Comparison of ENCODE assay signal across 28 cellular contexts in the genomic region with DNA sequence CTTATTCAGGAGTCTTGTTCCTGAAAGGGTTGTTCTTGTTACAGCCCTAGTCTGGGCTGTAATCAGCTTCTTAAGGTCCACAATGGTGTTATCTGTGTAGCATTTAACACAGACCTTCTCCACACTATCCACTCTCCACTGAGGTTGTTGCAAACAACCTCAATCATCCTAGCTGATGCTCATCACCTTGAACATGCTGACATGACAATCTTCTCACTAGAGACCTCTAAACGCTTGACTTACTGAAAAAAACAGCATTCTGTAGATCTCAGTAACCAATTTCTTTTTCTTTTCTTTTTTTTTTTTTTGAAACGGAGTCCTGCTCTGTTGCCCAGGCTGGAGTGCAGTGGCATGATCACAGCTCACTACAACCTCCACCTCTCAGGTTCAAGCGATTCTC. TPM values are rescaled to one million over a fixed set of nuclear protein-coding genes. Genes with fewer than 3 reads are reported as not detected.
DNase-seq lines count a peak whose midpoint lies in the region; ATAC-seq, FAIRE-seq and TF ChIP-seq lines count a peak whose summit lies in the region.
"Had no signal": no experiment of that assay in that cellular context is flagged by ENCODE, and none has a peak within 500 bp of the region (broad histone marks: within the 10 kb centered on the region; RNA-seq: fewer than 3 reads in every experiment).

No MANE protein-coding gene starts in this region.

- no peak for TF ChIP-seq RAD21 in HepG2 (CRISPR knock-in tag; IDR thresholded peaks at IDR 0.05)

- H3K79me1 ChIP-seq in trophoblast cell (ENCODE audit: low read length), result no peaks in the 10 kb centered on the region

- CTCF ChIA-PET in HepG2 (lab: Yijun Ruan, JAX; ENCODE audit: low intra/inter-chr PET ratio, low total read pairs), result no interaction called here

- H4K20me1 ChIP-seq in HepG2 (ENCODE audit: insufficient read depth, low read length) (no peaks in the 10 kb centered on the region), KMS-11 (ENCODE audit: insufficient read depth) (no peaks in the 10 kb centered on the region)

- H3K27me3 ChIP-seq in HepG2 (ENCODE audit: control insufficient read depth in 1 of 2, insufficient read depth in 2 of 2, low read length in 2 of 2), result peaks cover 4 to 19% of the 10 kb centered on the region in 2 experiments; a peak in 4 of 5 replicates
- no peaks in the 10 kb centered on the region for H3K27me3 ChIP-seq in right lobe of liver
- H3K27me3 ChIP-seq in KMS-11 (ENCODE audit: insufficient read depth, low read depth), result no peaks in the 10 kb centered on the region
- H3K27me3 ChIP-seq in trophoblast cell (ENCODE audit: insufficient read depth, low read length), result no peaks in the 10 kb centered on the region

- no TSS peak for BruUV-seq in HepG2 (replicated peaks; lab: Mats Ljungman, UMichigan)

- TF ChIP-seq CTCF in HepG2 (CRISPR knock-in tag; IDR thresholded peaks at IDR 0.05) (no peak), right lobe of liver (IDR thresholded peaks at IDR 0.05) (no peak), KMS-11 (conservative IDR thresholded peaks at IDR 0.05; ENCODE audit: low read depth, low read length) (no peak), natural killer cell (IDR thresholded peaks at IDR 0.05) (no peak)

- H3K4me1 Mint-ChIP-seq in stimulated activated naive B cell treated with anti-CD40 and anti-IgM and Interleukin-4, amounts not matched to agents 10 μg/mL and 1 μg/mL and 100 μg/mL, for 72 hours, result peaks cover 31 to 68% of the 10 kb centered on the region in 2 donors
- H3K4me1 Mint-ChIP-seq in natural killer cell, result no peaks in the 10 kb centered on the region

- no peak overlapping the region for H3K4me2 ChIP-seq in HepG2 (ENCODE audit: low read depth, low read length)
- H3K4me2 ChIP-seq in KMS-11, result peak overlapping the region; percentile 89
- H3K4me2 ChIP-seq in trophoblast cell (ENCODE audit: low read length), result no peak overlapping the region

- DNase-seq in HepG2 (ENCODE audit: low spot score) (no peak), right lobe of liver (no peak), SKM-1 treated with dmso at 0.1 percent for 144 hours (lab: John Stamatoyannopoulos, UW; ENCODE audit: unreplicated experiment) (peak; percentile 58), trophoblast cell (no peak), natural killer cell (no peak)
- no peak for DNase-seq in stimulated activated naive B cell treated with anti-CD40 and anti-IgM and Interleukin-4, amounts not matched to agents 10 μg/mL and 1 μg/mL and 100 μg/mL, for 72 hours
- DNase-seq: AML-193; C1 segment of cervical spinal cord; CD4-positive, alpha-beta memory T cell; COR-L47; EL; GDM1; HCEC 1CT; Karpas-422; NCI-H1105 treated with DMSO at 0.1 percent for 48 hours; NCI-H2029; NCI-H510A treated with DMSO at 0.1 percent for 48 hours; NCI-H748 treated with DMSO at 0.1 percent for 48 hours; SIG-M5; T-helper 1 cell had no signal

- 57% methylated on average over 3 of the region's 3 CpGs for WGBS in HepG2 (ENCODE audit: low lambda C conversion rate)
- WGBS in right lobe of liver (ENCODE audit: insufficient coverage, low coverage, low lambda C conversion rate, missing lambda C conversion rate), result 89% methylated on average over 2 of the region's 3 CpGs
- no CpG with 5 or more reads among the region's 3 CpGs for WGBS in trophoblast cell (ENCODE audit: extremely low coverage, insufficient coverage, insufficient read length)

- no peak for FAIRE-seq in HepG2 (lab: Jason Lieb, UNC)
- FAIRE-seq: A204.1, H1, RCC 7860 had no signal

- TF ChIP-seq POLR2A in HepG2 (IDR thresholded peaks at IDR 0.05; ENCODE audit: insufficient read depth in 1 of 2, low read depth in 2 of 2, low read length in 2 of 2), result no peak
- TF ChIP-seq POLR2A in right lobe of liver (IDR thresholded peaks at IDR 0.05), result no peak

- no peak overlapping the region for H3K4me3 Mint-ChIP-seq in stimulated activated naive B cell treated with anti-CD40 and anti-IgM and Interleukin-4, amounts not matched to agents 10 μg/mL and 1 μg/mL and 100 μg/mL, for 72 hours
- no peak overlapping the region for H3K4me3 Mint-ChIP-seq in natural killer cell
- H3K4me3 Mint-ChIP-seq: CD4-positive, alpha-beta memory T cell; T-helper 2 cell treated with Interferon-gamma antibody and Interleukin-4, amounts not matched to agents 5 μg/mL and 100 μg/mL, for 36 hours had no signal

- no peak overlapping the region for H3K18ac ChIP-seq in trophoblast cell (ENCODE audit: low read length)

- H3K36me3 Mint-ChIP-seq in stimulated activated naive B cell treated with anti-CD40 and anti-IgM and Interleukin-4, amounts not matched to agents 10 μg/mL and 1 μg/mL and 100 μg/mL, for 72 hours, result peaks cover 20 to 21% of the 10 kb centered on the region in 2 donors
- H3K36me3 Mint-ChIP-seq in natural killer cell, result no peaks in the 10 kb centered on the region
- H3K36me3 Mint-ChIP-seq: CD4-positive, alpha-beta memory T cell had no signal

- H3K27me3 Mint-ChIP-seq in stimulated activated naive B cell treated with anti-CD40 and anti-IgM and Interleukin-4, amounts not matched to agents 10 μg/mL and 1 μg/mL and 100 μg/mL, for 72 hours, result no peaks in the 10 kb centered on the region
- H3K27me3 Mint-ChIP-seq in natural killer cell (ENCODE audit: low read depth in 2 of 2), result no peaks in the 10 kb centered on the region
- H3K27me3 Mint-ChIP-seq: IgD-negative memory B cell had no signal

- H3K9me3 ChIP-seq in HepG2 (ENCODE audit: low read length) (no peaks in the 10 kb centered on the region), right lobe of liver (no peaks in the 10 kb centered on the region), trophoblast cell (ENCODE audit: insufficient read depth, low read depth, low read length) (no peaks in the 10 kb centered on the region)

- H2AFZ ChIP-seq in HepG2 (ENCODE audit: low read length) (no peak overlapping the region), KMS-11 (ENCODE audit: low read depth) (no peak overlapping the region), trophoblast cell (ENCODE audit: insufficient read depth, low read length, poor library complexity) (no peak overlapping the region)

- H3K14ac ChIP-seq in trophoblast cell (ENCODE audit: low read length), result no peak overlapping the region

- no peaks in the 10 kb centered on the region for H3K79me2 ChIP-seq in HepG2 (ENCODE audit: insufficient read depth, low read length)
- peaks cover 82% of the 10 kb centered on the region for H3K79me2 ChIP-seq in KMS-11 (ENCODE audit: insufficient read depth, low read depth)
- H3K79me2 ChIP-seq in trophoblast cell (ENCODE audit: control insufficient read depth, insufficient read depth, low read length, poor library complexity), result no peaks in the 10 kb centered on the region

- no peak overlapping the region for H2AK5ac ChIP-seq in trophoblast cell (ENCODE audit: low read length)

- H2BK5ac ChIP-seq in trophoblast cell (ENCODE audit: low read depth, low read length, poor library complexity), result no peak overlapping the region

- H3K4me1 ChIP-seq in HepG2 (ENCODE audit: insufficient read depth, low read length) (peaks cover 22% of the 10 kb centered on the region), right lobe of liver (no peaks in the 10 kb centered on the region), KMS-11 (ENCODE audit: low read depth, poor library complexity, severe bottlenecking) (peaks cover 50% of the 10 kb centered on the region), trophoblast cell (ENCODE audit: control insufficient read depth in 1 of 2, insufficient read depth in 2 of 2, low read length in 2 of 2) (no peaks in the 10 kb centered on the region)

- H4K12ac ChIP-seq in trophoblast cell (ENCODE audit: low read depth, low read length), result no peak overlapping the region

- POLR2A ChIA-PET in HepG2 (lab: Yijun Ruan, JAX), result interaction anchor here (1.5 kb wide), 1 partner anchor 8 kb away, joined by 12 read pairs; the partner anchor contains the start of gene SNX29

- H3K9ac ChIP-seq in HepG2 (ENCODE audit: insufficient read depth, low read depth, low read length) (no peak overlapping the region), KMS-11 (peak overlapping the region; percentile 91), trophoblast cell (ENCODE audit: low read length) (no peak overlapping the region)

- H2BK12ac ChIP-seq in trophoblast cell (ENCODE audit: low read length), result no peak overlapping the region

- intact Hi-C loops in HepG2 (cut with micrococcal nuclease; ENCODE audit: unreplicated experiment) (no loop called here), right lobe of liver (cut with DNase I) (no loop called here), natural killer cell (cut with micrococcal nuclease) (no loop called here)

- in situ Hi-C loops in HepG2 (cut with HindIII; ENCODE audit: extremely low pct_ligation_motif_present, low pct_unique_long_range_greater_than_20kb), result no loop called here

- H3K23ac ChIP-seq in trophoblast cell (ENCODE audit: low read length), result no peak overlapping the region

- no peak for ATAC-seq in HepG2
- ATAC-seq in right lobe of liver, result no peak
- no peak for ATAC-seq in stimulated activated naive B cell treated with anti-CD40 and anti-IgM and Interleukin-4, amounts not matched to agents 10 μg/mL and 1 μg/mL and 100 μg/mL, for 72 hours (replicated peaks)
- ATAC-seq in HG02870 (IDR thresholded peaks at IDR 0.05; ENCODE audit: unreplicated experiment), result no peak
- ATAC-seq in natural killer cell, result no peak

- H3K27ac ChIP-seq in HepG2 (ENCODE audit: extremely low read length, insufficient read depth, low read length) (no peak overlapping the region), right lobe of liver (no peak overlapping the region), KMS-11 (peak overlapping the region; percentile 95), trophoblast cell (ENCODE audit: low read depth, low read length) (no peak overlapping the region)
- H3K27ac ChIP-seq: SK-N-MC had no signal

- no peak overlapping the region for H2BK120ac ChIP-seq in trophoblast cell (ENCODE audit: insufficient read depth, low read length, poor library complexity)

- no peaks in the 10 kb centered on the region for H3K9me3 Mint-ChIP-seq in stimulated activated naive B cell treated with anti-CD40 and anti-IgM and Interleukin-4, amounts not matched to agents 10 μg/mL and 1 μg/mL and 100 μg/mL, for 72 hours
- no peaks in the 10 kb centered on the region for H3K9me3 Mint-ChIP-seq in natural killer cell
- H3K9me3 Mint-ChIP-seq: CD4-positive, alpha-beta memory T cell; IgD-negative memory B cell; T-helper 2 cell treated with Interferon-gamma antibody and Interleukin-4, amounts not matched to agents 5 μg/mL and 100 μg/mL, for 36 hours had no signal

- peak overlapping the region; percentile 81 for H3K27ac Mint-ChIP-seq in stimulated activated naive B cell treated with anti-CD40 and anti-IgM and Interleukin-4, amounts not matched to agents 10 μg/mL and 1 μg/mL and 100 μg/mL, for 72 hours
- H3K27ac Mint-ChIP-seq in natural killer cell, result no peak overlapping the region
- H3K27ac Mint-ChIP-seq: CD4-positive, alpha-beta memory T cell; T-helper 2 cell treated with Interferon-gamma antibody and Interleukin-4, amounts not matched to agents 5 μg/mL and 100 μg/mL, for 36 hours had no signal

- H3K4me3 ChIP-seq in HepG2 (replicated peaks in 1 of 3; ENCODE audit: insufficient read depth in 1 of 3, low read depth in 2 of 3, low read length in 3 of 3) (no peak overlapping the region), right lobe of liver (no peak overlapping the region), KMS-11 (IDR thresholded peaks at IDR 0.05; ENCODE audit: insufficient read depth, low read depth, low read length) (no peak overlapping the region), trophoblast cell (ENCODE audit: low read depth, low read length) (no peak overlapping the region)
- H3K4me3 ChIP-seq: SK-N-MC had no signal

- H3K36me3 ChIP-seq in HepG2 (replicated peaks in 1 of 2; ENCODE audit: control insufficient read depth in 1 of 2, insufficient read depth in 2 of 2, low read length in 2 of 2) (no peaks in the 10 kb centered on the region), right lobe of liver (no peaks in the 10 kb centered on the region), KMS-11 (ENCODE audit: insufficient read depth) (peaks cover 26% of the 10 kb centered on the region; the same call in 1 of the 2 replicates), trophoblast cell (ENCODE audit: control insufficient read depth in 1 of 2, insufficient read depth in 2 of 2, low read length in 2 of 2) (no peaks in the 10 kb centered on the region)

- no peak for TF ChIP-seq EP300 in HepG2 (IDR thresholded peaks at IDR 0.05; ENCODE audit: low read depth in 2 of 2, low read length in 2 of 2)
- no peak for TF ChIP-seq EP300 in HepG2 (CRISPR knock-in tag; IDR thresholded peaks at IDR 0.05; ENCODE audit: borderline replicate concordance)

- no peak overlapping the region for H4K8ac ChIP-seq in trophoblast cell (ENCODE audit: low read depth, low read length)

- no peak overlapping the region for H4K91ac ChIP-seq in trophoblast cell (ENCODE audit: low read depth, low read length)

- no peak overlapping the region for H3K4ac ChIP-seq in trophoblast cell (ENCODE audit: low read depth, low read length)

RNA-seq across cellular contexts. Expression of gene TNFRSF17, which starts 3.6 kb away (rescaled TPM):
- total RNA-seq in HepG2 (2016; rRNA removed; fragmentation: Illumina TruSeq; extraction: Trizol) (not detected in 2 replicates), right lobe of liver (under 1 TPM in 1 of 6 experiments, not detected in 5; 0.44 TPM), natural killer cell (1 to 10 TPM in 1 of 3 donors, not detected in 2; 6.6 TPM)
- total RNA-seq in HepG2 (2016; cell fraction: cytosol; rRNA removed; fragmentation: Illumina TruSeq; extraction: Trizol; ENCODE audit: low read depth), result not detected in 2 replicates
- total RNA-seq in HepG2 (2016; cell fraction: insoluble cytoplasmic fraction; rRNA removed; fragmentation: Illumina TruSeq; extraction: Trizol), result not detected in 2 replicates
- total RNA-seq in HepG2 (2016; cell fraction: membrane; rRNA removed; fragmentation: Illumina TruSeq; extraction: Trizol), result not detected in 2 replicates
- not detected in 2 replicates for total RNA-seq in HepG2 (2016; cell fraction: nucleus; rRNA removed; fragmentation: Illumina TruSeq; extraction: Trizol)
- polyA plus RNA-seq in HepG2 (2011; rRNA removed), result not detected in 2 replicates
- polyA plus RNA-seq in HepG2 (2011; cell fraction: cytosol; rRNA removed), result not detected in 2 replicates
- polyA plus RNA-seq in HepG2 (2011; cell fraction: nucleus; rRNA removed), result not detected in 2 replicates
- not detected in 2 replicates for polyA plus RNA-seq in HepG2 (2012)
- not detected in 2 replicates for polyA plus RNA-seq in HepG2 (2016; cell fraction: cytosol; fragmentation: Illumina TruSeq; extraction: Trizol; ENCODE audit: low read depth)
- polyA plus RNA-seq in HepG2 (2016; cell fraction: insoluble cytoplasmic fraction; fragmentation: Illumina TruSeq; extraction: Trizol; ENCODE audit: low read depth), result not detected in 2 replicates
- not detected in 2 replicates for polyA plus RNA-seq in HepG2 (2016; cell fraction: membrane; fragmentation: Illumina TruSeq; extraction: Trizol; ENCODE audit: low read depth)
- not detected in 2 replicates for polyA plus RNA-seq in HepG2 (2016; cell fraction: nucleus; fragmentation: Illumina TruSeq; extraction: Trizol; ENCODE audit: insufficient read depth, low read depth)
- polyA minus RNA-seq in HepG2 (2011; rRNA and poly(A)+ RNA removed; ENCODE audit: low replicate concordance), result not detected in 2 replicates
- polyA minus RNA-seq in HepG2 (2011; cell fraction: cytosol; rRNA and poly(A)+ RNA removed), result not detected in 2 replicates
- polyA minus RNA-seq in HepG2 (2011; cell fraction: nucleus; rRNA and poly(A)+ RNA removed), result not detected in 2 replicates
- polyA plus RNA-seq in trophoblast cell (2013), result not detected in 2 replicates
- total RNA-seq: CD4-positive, alpha-beta memory T cell; H1 had no signal
- polyA plus RNA-seq: H1 had no signal

RNA-seq across cellular contexts. Expression of gene SNX29, which starts 8.0 kb away (rescaled TPM):
- 5.2 and 6.5 TPM in 2 replicates for total RNA-seq in HepG2 (2016; rRNA removed; fragmentation: Illumina TruSeq; extraction: Trizol)
- total RNA-seq in HepG2 (2016; cell fraction: cytosol; rRNA removed; fragmentation: Illumina TruSeq; extraction: Trizol; ENCODE audit: low read depth), result 3.1 and 5.5 TPM in 2 replicates
- total RNA-seq in HepG2 (2016; cell fraction: insoluble cytoplasmic fraction; rRNA removed; fragmentation: Illumina TruSeq; extraction: Trizol), result 3.4 and 4.6 TPM in 2 replicates
- 2.5 and 3.3 TPM in 2 replicates for total RNA-seq in HepG2 (2016; cell fraction: membrane; rRNA removed; fragmentation: Illumina TruSeq; extraction: Trizol)
- 8.7 and 12.7 TPM in 2 replicates for total RNA-seq in HepG2 (2016; cell fraction: nucleus; rRNA removed; fragmentation: Illumina TruSeq; extraction: Trizol)
- 3.4 TPM in 2 replicates for polyA plus RNA-seq in HepG2 (2011; rRNA removed)
- 2.5 and 2.6 TPM in 2 replicates for polyA plus RNA-seq in HepG2 (2011; cell fraction: cytosol; rRNA removed)
- 4.1 and 4.5 TPM in 2 replicates for polyA plus RNA-seq in HepG2 (2011; cell fraction: nucleus; rRNA removed)
- 2.7 and 3.1 TPM in 2 replicates for polyA plus RNA-seq in HepG2 (2012)
- polyA plus RNA-seq in HepG2 (2016; cell fraction: cytosol; fragmentation: Illumina TruSeq; extraction: Trizol; ENCODE audit: low read depth), result 0.49 and 0.50 TPM in 2 replicates
- polyA plus RNA-seq in HepG2 (2016; cell fraction: insoluble cytoplasmic fraction; fragmentation: Illumina TruSeq; extraction: Trizol; ENCODE audit: low read depth), result 2.6 and 3.8 TPM in 2 replicates
- 0.64 and 0.65 TPM in 2 replicates for polyA plus RNA-seq in HepG2 (2016; cell fraction: membrane; fragmentation: Illumina TruSeq; extraction: Trizol; ENCODE audit: low read depth)
- 3.4 and 3.7 TPM in 2 replicates for polyA plus RNA-seq in HepG2 (2016; cell fraction: nucleus; fragmentation: Illumina TruSeq; extraction: Trizol; ENCODE audit: insufficient read depth, low read depth)
- polyA minus RNA-seq in HepG2 (2011; rRNA and poly(A)+ RNA removed; ENCODE audit: low replicate concordance), result 16.0 and 20.2 TPM in 2 replicates
- polyA minus RNA-seq in HepG2 (2011; cell fraction: cytosol; rRNA and poly(A)+ RNA removed), result 2.9 and 3.2 TPM in 2 replicates
- polyA minus RNA-seq in HepG2 (2011; cell fraction: nucleus; rRNA and poly(A)+ RNA removed), result 15.6 and 19.6 TPM in 2 replicates
- 1 to 10 TPM; 5.1 to 9.8 (median 8.1) TPM for total RNA-seq in right lobe of liver
- 3.8 and 4.0 TPM in 2 replicates for polyA plus RNA-seq in trophoblast cell (2013)
- 10 to 100 TPM; 38.3 to 58.9 (median 38.8) TPM for total RNA-seq in natural killer cell

RNA-seq across cellular contexts. Expression of gene NPIPB2, which starts 26.7 kb away (rescaled TPM):
- total RNA-seq in HepG2 (2016; rRNA removed; fragmentation: Illumina TruSeq; extraction: Trizol) (1.8 TPM in 1 of 2 replicates, not detected in the other), right lobe of liver (10 to 100 TPM in 1 of 6 experiments, 1 to 10 TPM in 5; 2.1 to 10.2 (median 4.2) TPM), natural killer cell (10 to 100 TPM; 19.6 to 43.3 (median 22.4) TPM)
- 0.62 TPM in 1 of 2 replicates, not detected in the other for total RNA-seq in HepG2 (2016; cell fraction: cytosol; rRNA removed; fragmentation: Illumina TruSeq; extraction: Trizol; ENCODE audit: low read depth)
- 0.80 TPM in 1 of 2 replicates, not detected in the other for total RNA-seq in HepG2 (2016; cell fraction: insoluble cytoplasmic fraction; rRNA removed; fragmentation: Illumina TruSeq; extraction: Trizol)
- total RNA-seq in HepG2 (2016; cell fraction: membrane; rRNA removed; fragmentation: Illumina TruSeq; extraction: Trizol), result 0.90 TPM in 1 of 2 replicates, not detected in the other
- 5.1 and 6.2 TPM in 2 replicates for total RNA-seq in HepG2 (2016; cell fraction: nucleus; rRNA removed; fragmentation: Illumina TruSeq; extraction: Trizol)
- polyA plus RNA-seq in HepG2 (2011; rRNA removed), result 3.2 and 4.1 TPM in 2 replicates
- polyA plus RNA-seq in HepG2 (2011; cell fraction: cytosol; rRNA removed), result 0.36 TPM in 2 replicates
- 14.3 and 18.9 TPM in 2 replicates for polyA plus RNA-seq in HepG2 (2011; cell fraction: nucleus; rRNA removed)
- 4.7 and 8.0 TPM in 2 replicates for polyA plus RNA-seq in HepG2 (2012)
- polyA plus RNA-seq in HepG2 (2016; cell fraction: cytosol; fragmentation: Illumina TruSeq; extraction: Trizol; ENCODE audit: low read depth), result not detected in 2 replicates
- polyA plus RNA-seq in HepG2 (2016; cell fraction: insoluble cytoplasmic fraction; fragmentation: Illumina TruSeq; extraction: Trizol; ENCODE audit: low read depth), result 1.3 and 1.4 TPM in 2 replicates
- 0.79 TPM in 1 of 2 replicates, not detected in the other for polyA plus RNA-seq in HepG2 (2016; cell fraction: membrane; fragmentation: Illumina TruSeq; extraction: Trizol; ENCODE audit: low read depth)
- 30.6 and 37.6 TPM in 2 replicates for polyA plus RNA-seq in HepG2 (2016; cell fraction: nucleus; fragmentation: Illumina TruSeq; extraction: Trizol; ENCODE audit: insufficient read depth, low read depth)
- polyA minus RNA-seq in HepG2 (2011; rRNA and poly(A)+ RNA removed; ENCODE audit: low replicate concordance), result 2.0 and 9.1 TPM in 2 replicates
- 1.3 TPM in 1 of 2 replicates, not detected in the other for polyA minus RNA-seq in HepG2 (2011; cell fraction: cytosol; rRNA and poly(A)+ RNA removed)
- polyA minus RNA-seq in HepG2 (2011; cell fraction: nucleus; rRNA and poly(A)+ RNA removed), result 9.1 and 14.2 TPM in 2 replicates
- polyA plus RNA-seq in trophoblast cell (2013), result 2.4 and 3.1 TPM in 2 replicates

RNA-seq across cellular contexts. Expression of gene GSPT1, which starts 52.8 kb away (rescaled TPM):
- total RNA-seq in HepG2 (2016; rRNA removed; fragmentation: Illumina TruSeq; extraction: Trizol) (316 and 449 TPM in 2 replicates), right lobe of liver (10 to 100 TPM; 47.9 to 75.9 (median 50.6) TPM), natural killer cell (10 to 100 TPM; 51.4 to 77.8 (median 60.8) TPM)
- 142 and 166 TPM in 2 replicates for total RNA-seq in HepG2 (2016; cell fraction: cytosol; rRNA removed; fragmentation: Illumina TruSeq; extraction: Trizol; ENCODE audit: low read depth)
- 314 and 417 TPM in 2 replicates for total RNA-seq in HepG2 (2016; cell fraction: insoluble cytoplasmic fraction; rRNA removed; fragmentation: Illumina TruSeq; extraction: Trizol)
- 280 and 333 TPM in 2 replicates for total RNA-seq in HepG2 (2016; cell fraction: membrane; rRNA removed; fragmentation: Illumina TruSeq; extraction: Trizol)
- total RNA-seq in HepG2 (2016; cell fraction: nucleus; rRNA removed; fragmentation: Illumina TruSeq; extraction: Trizol), result 170 and 204 TPM in 2 replicates
- polyA plus RNA-seq in HepG2 (2011; rRNA removed), result 98.6 and 120 TPM in 2 replicates
- 55.3 and 92.7 TPM in 2 replicates for polyA plus RNA-seq in HepG2 (2011; cell fraction: cytosol; rRNA removed)
- polyA plus RNA-seq in HepG2 (2011; cell fraction: nucleus; rRNA removed), result 39.3 and 51.1 TPM in 2 replicates
- polyA plus RNA-seq in HepG2 (2012), result 194 and 213 TPM in 2 replicates
- 133 and 153 TPM in 2 replicates for polyA plus RNA-seq in HepG2 (2016; cell fraction: cytosol; fragmentation: Illumina TruSeq; extraction: Trizol; ENCODE audit: low read depth)
- polyA plus RNA-seq in HepG2 (2016; cell fraction: insoluble cytoplasmic fraction; fragmentation: Illumina TruSeq; extraction: Trizol; ENCODE audit: low read depth), result 441 and 497 TPM in 2 replicates
- polyA plus RNA-seq in HepG2 (2016; cell fraction: membrane; fragmentation: Illumina TruSeq; extraction: Trizol; ENCODE audit: low read depth), result 227 and 277 TPM in 2 replicates
- polyA plus RNA-seq in HepG2 (2016; cell fraction: nucleus; fragmentation: Illumina TruSeq; extraction: Trizol; ENCODE audit: insufficient read depth, low read depth), result 226 and 252 TPM in 2 replicates
- polyA minus RNA-seq in HepG2 (2011; rRNA and poly(A)+ RNA removed; ENCODE audit: low replicate concordance), result 49.8 and 61.5 TPM in 2 replicates
- 151 and 204 TPM in 2 replicates for polyA minus RNA-seq in HepG2 (2011; cell fraction: cytosol; rRNA and poly(A)+ RNA removed)
- polyA minus RNA-seq in HepG2 (2011; cell fraction: nucleus; rRNA and poly(A)+ RNA removed), result 104 and 140 TPM in 2 replicates
- 136 and 141 TPM in 2 replicates for polyA plus RNA-seq in trophoblast cell (2013)
